10 cellular contexts compared by ENCODE assay signal in genomic region chr3:128607710-128608048, GRCh38. TPM values are rescaled to one million over a fixed set of nuclear protein-coding genes. Genes with fewer than 3 reads are reported as not detected.
DNase-seq lines count a peak whose midpoint lies in the region; ATAC-seq and TF ChIP-seq lines count a peak whose summit lies in the region.
"Had no signal": no experiment of that assay in that cellular context is flagged by ENCODE, and none has a peak within 500 bp of the region (broad histone marks: within the 10 kb centered on the region; RNA-seq: fewer than 3 reads in every experiment).

No MANE protein-coding gene starts in this region.

- POLR2A ChIA-PET in CD8-positive, alpha-beta memory T cell (lab: Charles Lee) = no interaction called here
- POLR2A ChIA-PET in Caco-2 (lab: Charles Lee) = no interaction called here

- H3K9me3 Mint-ChIP-seq in CD8-positive, alpha-beta memory T cell = no peaks in the 10 kb centered on the region
- no peaks in the 10 kb centered on the region for H3K9me3 Mint-ChIP-seq in Caco-2 (ENCODE audit: unreplicated experiment)
- H3K9me3 Mint-ChIP-seq: T-helper 1 cell treated with Interleukin-12 subunit alpha and Interleukin-12 subunit beta and Interleukin-4 antibody, amounts not matched to agents 30 μg/mL and 1 μg/mL, for 36 hours had no signal

- in situ Hi-C loops in gastrocnemius medialis (cut with MboI; ENCODE audit: low sequenced_read_pairs in 4 of 4) = loop anchor here in 3 of 4 donors (10.0 to 25.0 kb wide), 2 partner anchors 183 to 520 kb away; no protein-coding TSS in a partner anchor

- H3K27ac Mint-ChIP-seq in CD8-positive, alpha-beta memory T cell = no peak overlapping the region
- no peak overlapping the region for H3K27ac Mint-ChIP-seq in Caco-2 (ENCODE audit: unreplicated experiment)
- H3K27ac Mint-ChIP-seq: T-helper 1 cell treated with Interleukin-12 subunit alpha and Interleukin-12 subunit beta and Interleukin-4 antibody, amounts not matched to agents 30 μg/mL and 1 μg/mL, for 36 hours had no signal

- TF ChIP-seq CTCF in body of pancreas (IDR thresholded peaks at IDR 0.05) (no peak), gastrocnemius medialis (IDR thresholded peaks at IDR 0.05 in 4 of 5, conservative IDR thresholded peaks at IDR 0.05 in 1 of 5) (no peak), Caco-2 (IDR thresholded peaks at IDR 0.05; ENCODE audit: insufficient read depth in 1 of 2, low read depth in 1 of 2, low read length in 1 of 2, severe bottlenecking in 1 of 2, unreplicated experiment in 1 of 2) (no peak)

- no peaks in the 10 kb centered on the region for H3K9me3 ChIP-seq in CD8-positive, alpha-beta memory T cell (ENCODE audit: low read length)
- H3K9me3 ChIP-seq in body of pancreas = no peaks in the 10 kb centered on the region
- no peaks in the 10 kb centered on the region for H3K9me3 ChIP-seq in iPS-20b (ENCODE audit: insufficient read depth, low read depth, low read length)
- H3K9me3 ChIP-seq in gastrocnemius medialis = no peaks in the 10 kb centered on the region
- no peaks in the 10 kb centered on the region for H3K9me3 ChIP-seq in Caco-2

- peak overlapping the region in 4 of 7 donors; percentile 5 to 43 (median 24) for H3K4me3 Mint-ChIP-seq in CD8-positive, alpha-beta memory T cell
- no peak overlapping the region for H3K4me3 Mint-ChIP-seq in Caco-2 (ENCODE audit: unreplicated experiment)

- peak; percentile 22 for ATAC-seq in body of pancreas
- peak; percentile 30 to 35 for ATAC-seq in gastrocnemius medialis
- no peak for ATAC-seq in GM21737 (IDR thresholded peaks at IDR 0.05; ENCODE audit: unreplicated experiment)

- H3K27ac ChIP-seq in CD8-positive, alpha-beta memory T cell (ENCODE audit: low read depth, low read length) = no peak overlapping the region
- H3K27ac ChIP-seq in body of pancreas (peak overlapping the region; percentile 58 to 76 (median 70)), iPS-20b (ENCODE audit: low read length) (no peak overlapping the region), gastrocnemius medialis (peak overlapping the region; percentile 74 to 83 (median 76))

- no TSS peak for BruUV-seq in Caco-2 (replicated peaks; lab: Mats Ljungman, UMichigan)

- WGBS in body of pancreas, 2 donors = 23% methylated on average over 6 to 12 of the region's 12 CpGs

- intact Hi-C loops in body of pancreas (cut with DNase I) = no loop called here
- intact Hi-C loops in gastrocnemius medialis (cut with DNase I; ENCODE audit: low total_unique reads) = loop anchor here (1.0 to 10.0 kb wide), 4 partner anchors 120 to 512 kb away; no protein-coding TSS in a partner anchor
- intact Hi-C loops in Caco-2 (cut with micrococcal nuclease; ENCODE audit: unreplicated experiment) = loop anchor here (5.0 kb wide), 1 partner anchor 300 kb away; no protein-coding TSS in a partner anchor

- peaks cover 0 to 2% (median 0%) of the 10 kb centered on the region in 3 donors for H3K4me1 Mint-ChIP-seq in CD8-positive, alpha-beta memory T cell
- no peaks in the 10 kb centered on the region for H3K4me1 Mint-ChIP-seq in Caco-2 (ENCODE audit: low read depth, unreplicated experiment)

- TF ChIP-seq POLR2A in body of pancreas (IDR thresholded peaks at IDR 0.05) (no peak), gastrocnemius medialis (IDR thresholded peaks at IDR 0.05) (no peak)

- H3K36me3 Mint-ChIP-seq in CD8-positive, alpha-beta memory T cell = no peaks in the 10 kb centered on the region
- peaks cover 16% of the 10 kb centered on the region for H3K36me3 Mint-ChIP-seq in Caco-2 (ENCODE audit: insufficient read depth, unreplicated experiment)

- H3K4me1 ChIP-seq in CD8-positive, alpha-beta memory T cell (ENCODE audit: insufficient read depth, low read length) = no peaks in the 10 kb centered on the region
- H3K4me1 ChIP-seq in body of pancreas (peaks cover 16% of the 10 kb centered on the region), iPS-20b (ENCODE audit: insufficient read depth, low read length) (no peaks in the 10 kb centered on the region), gastrocnemius medialis (peaks cover 7 to 16% of the 10 kb centered on the region in 2 donors), Caco-2 (peaks cover 6% of the 10 kb centered on the region; the same call in 1 of the 2 replicates)

- H3K27me3 Mint-ChIP-seq in CD8-positive, alpha-beta memory T cell = peaks cover 0 to 5% of the 10 kb centered on the region in 2 donors
- no peaks in the 10 kb centered on the region for H3K27me3 Mint-ChIP-seq in Caco-2 (ENCODE audit: insufficient read depth, unreplicated experiment)

- 0 out of 2 replicates have a peak overlapping the region, but pooled peaks have one; percentile 56 for H3K9ac ChIP-seq in iPS-20b (ENCODE audit: low read depth, low read length)

- H3K36me3 ChIP-seq in CD8-positive, alpha-beta memory T cell (ENCODE audit: insufficient read depth, low read length) = no peaks in the 10 kb centered on the region
- H3K36me3 ChIP-seq in body of pancreas (replicated peaks in 1 of 2; ENCODE audit: insufficient read depth in 1 of 2, low read depth in 2 of 2) (no peaks in the 10 kb centered on the region), iPS-20b (ENCODE audit: insufficient read depth, low read depth, low read length) (no peaks in the 10 kb centered on the region), gastrocnemius medialis (no peaks in the 10 kb centered on the region), Caco-2 (ENCODE audit: control insufficient read depth, insufficient read depth, low read length) (no peaks in the 10 kb centered on the region)

- no peaks in the 10 kb centered on the region for H3K27me3 ChIP-seq in CD8-positive, alpha-beta memory T cell (ENCODE audit: insufficient read depth, low read length, poor library complexity, severe bottlenecking)
- H3K27me3 ChIP-seq in body of pancreas (no peaks in the 10 kb centered on the region), iPS-20b (ENCODE audit: insufficient read depth, low read length) (peaks cover 13% of the 10 kb centered on the region), gastrocnemius medialis (no peaks in the 10 kb centered on the region), Caco-2 (replicated peaks; ENCODE audit: control insufficient read depth, insufficient read depth, low read length) (no peaks in the 10 kb centered on the region)

- CTCF ChIA-PET in CD8-positive, alpha-beta memory T cell (lab: Charles Lee) = interaction anchor here (1.2 to 5.7 kb wide), 8 partner anchors 9 to 512 kb away, joined by 3 to 51 read pairs (median 7); no protein-coding TSS in a partner anchor
- CTCF ChIA-PET in Caco-2 (lab: Charles Lee) = no interaction called here

- H3K4me3 ChIP-seq in CD8-positive, alpha-beta memory T cell (ENCODE audit: low read length) = peak overlapping the region; percentile 61
- peak overlapping the region in 1 of 2 donors; percentile 30 for H3K4me3 ChIP-seq in body of pancreas
- H3K4me3 ChIP-seq in iPS-20b (ENCODE audit: low read length) = peak overlapping the region; percentile 70; the same call in 1 of the 2 replicates
- peak overlapping the region; percentile 60 to 80 (median 69) for H3K4me3 ChIP-seq in gastrocnemius medialis
- no peak overlapping the region for H3K4me3 ChIP-seq in Caco-2 (ENCODE audit: low read depth, low read length)

- no peak for DNase-seq in CD8-positive, alpha-beta memory T cell
- peak in 1 of 4 donors; percentile 31 for DNase-seq in body of pancreas
- no peak for DNase-seq in gastrocnemius medialis
- no peak for DNase-seq in HK-2 (ENCODE audit: unreplicated experiment)
- no peak for DNase-seq in Caco-2
- no peak for DNase-seq in activated gamma-delta T cell treated with Interleukin-2 at 50 U/mL for 16 hours
- DNase-seq: NCI-H2029 treated with DMSO at 0.1 percent for 48 hours had no signal

RNA-seq across cellular contexts. Expression of gene RPN1, which starts 42.9 kb away (rescaled TPM):
- total RNA-seq in CD8-positive, alpha-beta memory T cell = 100 to 1,000 TPM; 188 to 194 TPM
- polyA plus RNA-seq in CD8-positive, alpha-beta memory T cell = 294 TPM
- 100 to 1,000 TPM; 126 to 133 TPM for total RNA-seq in body of pancreas
- 100 to 1,000 TPM; 197 to 219 (median 212) TPM for total RNA-seq in gastrocnemius medialis
- 282 and 291 TPM in 2 replicates for total RNA-seq in Caco-2 (2022)

Comparison
In these comparisons a context has a peak if more than half of its experiments do, and no peak if none do; other contexts are left out.
1. H3K27ac ChIP-seq: peak in body of pancreas (4 of 4) and gastrocnemius medialis (4 of 4); none in CD8-positive, alpha-beta memory T cell (single experiment) and iPS-20b (single experiment).